20 cellular contexts compared by ENCODE assay signal in the genomic region with DNA sequence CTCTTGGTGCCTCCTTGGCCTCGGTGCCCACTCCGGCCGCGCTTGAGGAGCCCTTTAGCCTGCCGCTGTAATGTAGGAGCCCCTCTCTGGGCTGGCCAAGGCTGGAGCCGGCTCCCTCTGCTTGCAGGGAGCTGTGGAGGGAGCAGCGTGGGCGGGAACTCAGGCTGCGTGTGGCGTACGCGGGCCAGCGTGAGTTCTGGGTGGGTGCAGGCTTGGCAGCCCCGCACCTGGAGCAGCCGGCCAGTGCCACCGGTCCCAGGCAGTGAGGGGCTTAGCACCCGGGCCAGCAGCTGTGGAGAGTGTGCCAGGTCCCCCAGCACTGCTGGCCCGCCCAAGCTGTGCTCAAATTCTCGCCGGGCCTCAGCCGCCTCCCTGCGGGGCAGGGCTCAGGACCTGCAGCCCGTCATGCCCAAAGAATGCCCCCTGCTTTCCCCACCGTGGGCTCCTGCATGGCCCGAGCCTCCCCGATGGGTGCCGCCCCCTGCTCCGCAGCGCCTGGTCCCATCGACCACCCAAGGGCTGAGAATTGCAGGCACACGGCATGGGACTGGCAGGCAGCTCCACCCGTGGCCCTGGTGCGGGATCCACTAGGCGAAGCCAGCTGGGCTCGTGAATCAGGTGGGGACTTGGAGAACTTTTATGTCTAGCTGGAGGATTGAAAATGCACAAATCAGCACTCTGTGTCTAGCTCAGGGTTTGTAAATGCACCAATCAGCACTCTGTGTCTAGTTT.
A peak's percentile ranks its signal among the peaks of the same experiment; 100 is the strongest.
DNase-seq lines count a peak whose midpoint lies in the region; ATAC-seq, FAIRE-seq and TF ChIP-seq lines count a peak whose summit lies in the region.
"Had no signal": no experiment of that assay in that cellular context is flagged by ENCODE, and none has a peak within 500 bp of the region (broad histone marks: within the 10 kb centered on the region; RNA-seq: fewer than 3 reads in every experiment).

No MANE protein-coding gene starts in this region.

- DNase-seq in H9 = peak; percentile 68
- peak; percentile 33 for DNase-seq in iPS DF 19.7 (ENCODE audit: low read depth, low spot score)
- DNase-seq in progenitor cell of endocrine pancreas (ENCODE audit: low spot score, unreplicated experiment) = no peak
- DNase-seq in COLO668 (lab: John Stamatoyannopoulos, UW; ENCODE audit: unreplicated experiment) = no peak
- DNase-seq in natural killer cell treated with Interleukin-12 subunit alpha and Interleukin-12 subunit beta and Interleukin-15 and Interleukin-18, amount 100 ng/mL, for 72 hours (ENCODE audit: low spot score) = no peak
- no peak for DNase-seq in HTR-8/SVneo (ENCODE audit: insufficient read length, low spot score)
- DNase-seq: ACHN; BE2C; C1 segment of cervical spinal cord; Caco-2; CD4-positive, CD25-positive, alpha-beta regulatory T cell; CD8-positive, alpha-beta memory T cell; GM23248 had no signal

- H2BK15ac ChIP-seq in H9 (ENCODE audit: low read depth, low read length) = no peak overlapping the region

- no peak overlapping the region for H2AK5ac ChIP-seq in H9 (ENCODE audit: insufficient read length, low read length)

- no peak overlapping the region for H3K4me2 ChIP-seq in H9 (ENCODE audit: insufficient read depth, insufficient read length, low read length)

- no peaks in the 10 kb centered on the region for H3K27me3 ChIP-seq in H9 (ENCODE audit: insufficient read depth, low read length)

- peaks cover 44% of the 10 kb centered on the region for H3K9me3 ChIP-seq in H9 (ENCODE audit: control insufficient read depth, low read depth, low read length)
- H3K9me3 ChIP-seq: BE2C had no signal

- H3K27ac Mint-ChIP-seq in H9 (no peak overlapping the region), progenitor cell of endocrine pancreas (peak overlapping the region; percentile 37)
- no peak overlapping the region for H3K27ac Mint-ChIP-seq in natural killer cell treated with Interleukin-12 subunit alpha and Interleukin-12 subunit beta and Interleukin-15 and Interleukin-18, amount 100 ng/mL, for 72 hours
- H3K27ac Mint-ChIP-seq: CD4-positive, CD25-positive, alpha-beta regulatory T cell; CD8-positive, alpha-beta memory T cell had no signal

- no peak overlapping the region for H2BK120ac ChIP-seq in H9 (ENCODE audit: low read depth, low read length, poor library complexity, severe bottlenecking)

- no peak overlapping the region for H2BK12ac ChIP-seq in H9 (ENCODE audit: insufficient read length, low read depth, low read length)

- no peak overlapping the region for H3T11ph ChIP-seq in H9 (ENCODE audit: low read length)

- H3K36me3 Mint-ChIP-seq in H9 (ENCODE audit: insufficient read depth in 1 of 3, low read depth in 3 of 3) (peaks cover 67 to 76% (median 69%) of the 10 kb centered on the region in 3 experiments), progenitor cell of endocrine pancreas (ENCODE audit: insufficient read depth) (peaks cover 38% of the 10 kb centered on the region)
- no peaks in the 10 kb centered on the region for H3K36me3 Mint-ChIP-seq in natural killer cell treated with Interleukin-12 subunit alpha and Interleukin-12 subunit beta and Interleukin-15 and Interleukin-18, amount 100 ng/mL, for 72 hours
- H3K36me3 Mint-ChIP-seq: CD4-positive, CD25-positive, alpha-beta regulatory T cell; CD8-positive, alpha-beta memory T cell had no signal

- no peak overlapping the region for H3K4ac ChIP-seq in H9 (ENCODE audit: low read depth, low read length)

- no peaks in the 10 kb centered on the region for H3K23me2 ChIP-seq in H9 (ENCODE audit: insufficient read length, low read depth, low read length, poor library complexity, severe bottlenecking)

- H4K5ac ChIP-seq in H9 (ENCODE audit: insufficient read length, low read depth, low read length) = no peak overlapping the region

- no peak overlapping the region for H2AFZ ChIP-seq in H9 (ENCODE audit: low read length)
- H2AFZ ChIP-seq: GM23248 had no signal

- no peaks in the 10 kb centered on the region for H4K20me1 ChIP-seq in H9 (ENCODE audit: control insufficient read depth, insufficient read depth, insufficient read length)

- no peak overlapping the region for H4K8ac ChIP-seq in H9 (replicated peaks; ENCODE audit: insufficient read length, low read depth, low read length)

- H3K4me1 Mint-ChIP-seq in H9 = peaks cover 25 to 26% of the 10 kb centered on the region in 2 experiments
- H3K4me1 Mint-ChIP-seq in progenitor cell of endocrine pancreas (ENCODE audit: low read depth) = peaks cover 39% of the 10 kb centered on the region
- H3K4me1 Mint-ChIP-seq in natural killer cell treated with Interleukin-12 subunit alpha and Interleukin-12 subunit beta and Interleukin-15 and Interleukin-18, amount 100 ng/mL, for 72 hours (ENCODE audit: low read depth in 2 of 2) = no peaks in the 10 kb centered on the region
- H3K4me1 Mint-ChIP-seq: CD4-positive, CD25-positive, alpha-beta regulatory T cell; CD8-positive, alpha-beta memory T cell had no signal

- peaks cover 51 to 56% of the 10 kb centered on the region in 2 experiments for H3K9me3 Mint-ChIP-seq in H9
- peaks cover 15% of the 10 kb centered on the region for H3K9me3 Mint-ChIP-seq in progenitor cell of endocrine pancreas (ENCODE audit: low read depth)
- no peaks in the 10 kb centered on the region for H3K9me3 Mint-ChIP-seq in natural killer cell treated with Interleukin-12 subunit alpha and Interleukin-12 subunit beta and Interleukin-15 and Interleukin-18, amount 100 ng/mL, for 72 hours

- H2BK5ac ChIP-seq in H9 (ENCODE audit: insufficient read length, low read length) = no peak overlapping the region

- H3K79me1 ChIP-seq in H9 (ENCODE audit: insufficient read depth, low read depth, low read length, poor library complexity, severe bottlenecking) = no peaks in the 10 kb centered on the region

- no peak for TF ChIP-seq CTCF in H9 (conservative IDR thresholded peaks at IDR 0.05)
- no peak for TF ChIP-seq CTCF in VCaP (conservative IDR thresholded peaks at IDR 0.05)
- no peak for TF ChIP-seq CTCF in progenitor cell of endocrine pancreas (IDR thresholded peaks at IDR 0.05; ENCODE audit: unreplicated experiment)

- no peak overlapping the region for H4K91ac ChIP-seq in H9 (ENCODE audit: insufficient read length, low read depth, low read length)

- no peaks in the 10 kb centered on the region for H3K79me2 ChIP-seq in H9 (ENCODE audit: insufficient read depth, low read length)

- 0 out of 2 replicates have a peak, but pooled peaks cover 3% of the 10 kb centered on the region for H3K4me1 ChIP-seq in H9 (ENCODE audit: insufficient read depth, low read length)
- H3K4me1 ChIP-seq: BE2C had no signal

- no peak overlapping the region for H3K14ac ChIP-seq in H9 (ENCODE audit: insufficient read depth, low read length)

- H3K27me3 Mint-ChIP-seq in H9 (ENCODE audit: low read depth) (peaks cover 2% of the 10 kb centered on the region; the same call in 1 of the 2 replicates), progenitor cell of endocrine pancreas (no peaks in the 10 kb centered on the region)
- no peaks in the 10 kb centered on the region for H3K27me3 Mint-ChIP-seq in natural killer cell treated with Interleukin-12 subunit alpha and Interleukin-12 subunit beta and Interleukin-15 and Interleukin-18, amount 100 ng/mL, for 72 hours
- H3K27me3 Mint-ChIP-seq: CD4-positive, CD25-positive, alpha-beta regulatory T cell; CD8-positive, alpha-beta memory T cell had no signal

- FAIRE-seq in HTR-8/SVneo (lab: Jason Lieb, UNC) = no peak
- FAIRE-seq: A204.1, D721Med, G401.6, GM12891, H54 had no signal

- no peak for ATAC-seq in natural killer cell treated with Interleukin-12 subunit alpha and Interleukin-12 subunit beta and Interleukin-15 and Interleukin-18, amount 100 ng/mL, for 72 hours
- ATAC-seq: HCT116 had no signal

- no peak overlapping the region for H3K18ac ChIP-seq in H9 (ENCODE audit: insufficient read length, low read depth, low read length)

- no peak overlapping the region for H3K23ac ChIP-seq in H9 (ENCODE audit: insufficient read length, low read depth, low read length)

- WGBS in H9 (ENCODE audit: extremely low coverage, insufficient read length, low lambda C conversion rate) = no CpG with 5 or more reads among the region's 35 CpGs

- H3K27ac ChIP-seq in H9 (ENCODE audit: insufficient read length, low read depth, low read length) (no peak overlapping the region), VCaP (peak overlapping the region; percentile 75)
- H3K27ac ChIP-seq: GM23248 had no signal

- no peak overlapping the region for H2BK20ac ChIP-seq in H9 (ENCODE audit: low read depth, low read length, poor library complexity, severe bottlenecking)

- H3K4me3 Mint-ChIP-seq in H9 (no peak overlapping the region), progenitor cell of endocrine pancreas (ENCODE audit: low read depth) (no peak overlapping the region)
- H3K4me3 Mint-ChIP-seq in natural killer cell treated with Interleukin-12 subunit alpha and Interleukin-12 subunit beta and Interleukin-15 and Interleukin-18, amount 100 ng/mL, for 72 hours = no peak overlapping the region
- H3K4me3 Mint-ChIP-seq: CD4-positive, CD25-positive, alpha-beta regulatory T cell; CD8-positive, alpha-beta memory T cell had no signal

- H3K9ac ChIP-seq in H9 (ENCODE audit: extremely low read depth, insufficient read length, low read length) = no peak overlapping the region
- H3K9ac ChIP-seq: GM23248 had no signal

- no peak overlapping the region for H3K56ac ChIP-seq in H9 (ENCODE audit: insufficient read length, low read depth, low read length)

Comparison
In these comparisons a context has a peak if more than half of its experiments do, and no peak if none do; other contexts are left out.
1. DNase-seq: peak in H9 (single experiment) and iPS DF 19.7 (single experiment); none in progenitor cell of endocrine pancreas (single experiment), COLO668 (single experiment), natural killer cell treated with Interleukin-12 subunit alpha and Interleukin-12 subunit beta and Interleukin-15 and Interleukin-18, amount 100 ng/mL, for 72 hours (single experiment) and HTR-8/SVneo (single experiment).